8 cellular contexts compared by ENCODE assay signal in genomic region chr17:49191917-49192741, GRCh38. TPM values are rescaled to one million over a fixed set of nuclear protein-coding genes. Genes with fewer than 3 reads are reported as not detected.
DNase-seq lines count a peak whose midpoint lies in the region; ATAC-seq and TF ChIP-seq lines count a peak whose summit lies in the region.

No MANE protein-coding gene starts in this region.

- no peaks in the 10 kb centered on the region for H3K9me3 Mint-ChIP-seq in activated naive CD4-positive, alpha-beta T cell treated with anti-CD3 and anti-CD28 coated beads, Interleukin-2, amount 50 U/mL, for 72 hours
- H3K9me3 Mint-ChIP-seq in osteocyte (ENCODE audit: unreplicated experiment): no peaks in the 10 kb centered on the region

- CTCF ChIA-PET in GM10248 (lab: Yijun Ruan, JAX): interaction anchor here (1.0 to 5.7 kb wide), 8 partner anchors 10 to 34 kb away, joined by 3 to 74 read pairs (median 6); partner anchors contain the start of genes ABI3 and GNGT2
- CTCF ChIA-PET in SK-N-SH (lab: Yijun Ruan, JAX): interaction anchor here (0.6 to 8.6 kb wide), 15 partner anchors 10 to 378 kb away, joined by 3 to 77 read pairs (median 4); partner anchors contain the start of gene PHOSPHO1

- peak in 1 of 2 experiments; percentile 40; a peak in 3 of 4 replicates for TF ChIP-seq EP300 in SK-N-SH (IDR thresholded peaks at IDR 0.05; ENCODE audit: borderline replicate concordance in 1 of 2, low read depth in 1 of 2, low read length in 1 of 2)

- H4K20me1 ChIP-seq in SK-N-SH (ENCODE audit: insufficient read depth): no peaks in the 10 kb centered on the region

- no peaks in the 10 kb centered on the region for H3K9me2 ChIP-seq in SK-N-SH

- under 1% methylated on average over 48 of the region's 53 CpGs for WGBS in SK-N-SH (ENCODE audit: low lambda C conversion rate)
- 1% methylated on average over 27 to 37 of the region's 53 CpGs for WGBS in thyroid gland, 2 donors

- H3K27ac Mint-ChIP-seq in activated naive CD4-positive, alpha-beta T cell treated with anti-CD3 and anti-CD28 coated beads, Interleukin-2, amount 50 U/mL, for 72 hours: peak overlapping the region; percentile 98 to 100
- H3K27ac Mint-ChIP-seq in osteocyte (ENCODE audit: unreplicated experiment): peak overlapping the region; percentile 99

- H3F3A ChIP-seq in SK-N-SH (replicated peaks; ENCODE audit: insufficient read depth): peaks cover 21% of the 10 kb centered on the region

- TF ChIP-seq CTCF in GM10248 (IDR thresholded peaks at IDR 0.05; ENCODE audit: control extremely low read depth, extremely low read depth, low read depth, missing control alignments) (peak; percentile 46), SK-N-SH (IDR thresholded peaks at IDR 0.05) (peak; percentile 55), osteocyte (IDR thresholded peaks at IDR 0.05) (peak; percentile 42), thyroid gland (IDR thresholded peaks at IDR 0.05) (peak in 3 of 6 experiments; percentile 19 to 41 (median 37))

- H2AFZ ChIP-seq in SK-N-SH (ENCODE audit: low read depth): peak overlapping the region; percentile 92

- no peaks in the 10 kb centered on the region; the same call in 1 of the 2 replicates for H3K27me3 ChIP-seq in SK-N-SH (ENCODE audit: insufficient read depth)
- H3K27me3 ChIP-seq in thyroid gland: no peaks in the 10 kb centered on the region

- H3K36me3 ChIP-seq in SK-N-SH (replicated peaks in 1 of 2; ENCODE audit: control insufficient read depth in 1 of 2, insufficient read depth in 2 of 2, low read length in 1 of 2) (no peaks in the 10 kb centered on the region), thyroid gland (no peaks in the 10 kb centered on the region)

- POLR2A ChIA-PET in GM10248 (lab: Yijun Ruan, JAX): interaction anchor here (0.7 to 2.3 kb wide), 5 partner anchors 19 to 123 kb away, joined by 3 to 7 read pairs (median 4); partner anchors contain the start of genes ABI3 and GNGT2
- POLR2A ChIA-PET in SK-N-SH (lab: Yijun Ruan, JAX): no interaction called here

- DNase-seq in GM10248 (ENCODE audit: extremely low spot score): peak; percentile 64
- peak; percentile 45 for DNase-seq in NCI-H1048 (lab: John Stamatoyannopoulos, UW)
- DNase-seq in SK-N-SH: peak; percentile 88
- DNase-seq in activated naive CD4-positive, alpha-beta T cell treated with anti-CD3 and anti-CD28 coated beads, Interleukin-2, amount 50 U/mL, for 72 hours (ENCODE audit: low spot score in 2 of 2): peak; percentile 94 to 97
- DNase-seq in head of caudate nucleus: peak; percentile 85 to 97 (median 92)
- peak; percentile 96 for DNase-seq in osteocyte (ENCODE audit: extremely low spot score, unreplicated experiment)
- peak; percentile 93 for DNase-seq in thyroid gland

- no peaks in the 10 kb centered on the region for H3K36me3 Mint-ChIP-seq in activated naive CD4-positive, alpha-beta T cell treated with anti-CD3 and anti-CD28 coated beads, Interleukin-2, amount 50 U/mL, for 72 hours
- H3K36me3 Mint-ChIP-seq in osteocyte (ENCODE audit: unreplicated experiment): no peaks in the 10 kb centered on the region

- H3K27ac ChIP-seq in SK-N-SH (ENCODE audit: low read depth in 2 of 2, low read length in 1 of 2) (peak overlapping the region; percentile 90 to 94), thyroid gland (peak overlapping the region; percentile 99 to 100 (median 99))

- H3K9ac ChIP-seq in SK-N-SH: peak overlapping the region; percentile 79

- peak overlapping the region; percentile 64 to 77 for H3K4me3 ChIP-seq in SK-N-SH (ENCODE audit: low read depth in 2 of 2, low read length in 1 of 2)
- H3K4me3 ChIP-seq in thyroid gland (replicated peaks in 1 of 3): peak overlapping the region in 2 of 3 donors; percentile 27 to 57

- H3K9me3 ChIP-seq in SK-N-SH (no peaks in the 10 kb centered on the region), thyroid gland (no peaks in the 10 kb centered on the region)

- H3K4me1 ChIP-seq in SK-N-SH (ENCODE audit: control insufficient read depth in 1 of 2, insufficient read depth in 2 of 2, low read depth in 1 of 2, low read length in 1 of 2) (peaks cover 0 to 3% of the 10 kb centered on the region in 2 experiments; a peak in 2 of 4 replicates), thyroid gland (peaks cover 1 to 5% of the 10 kb centered on the region in 2 donors)

- TF ChIP-seq POLR2A in thyroid gland (IDR thresholded peaks at IDR 0.05): peak in 1 of 2 donors; percentile 37

- no peaks in the 10 kb centered on the region for H3K27me3 Mint-ChIP-seq in osteocyte (ENCODE audit: unreplicated experiment)

- no peaks in the 10 kb centered on the region for H3K79me2 ChIP-seq in SK-N-SH (ENCODE audit: insufficient read depth)

- intact Hi-C loops in head of caudate nucleus (cut with DNase I) (loop anchor here (5.0 kb wide), 1 partner anchor 35 kb away; no protein-coding TSS in a partner anchor), thyroid gland (cut with DNase I) (loop anchor here (5.0 kb wide), 1 partner anchor 35 kb away; no protein-coding TSS in a partner anchor)

- ATAC-seq in HG02623 (IDR thresholded peaks at IDR 0.05; ENCODE audit: unreplicated experiment): peak; percentile 49
- peak; percentile 65 to 67 for ATAC-seq in activated naive CD4-positive, alpha-beta T cell treated with anti-CD3 and anti-CD28 coated beads, Interleukin-2, amount 50 U/mL, for 72 hours

- H3K4me1 Mint-ChIP-seq in osteocyte (ENCODE audit: unreplicated experiment): peaks cover 7% of the 10 kb centered on the region

- TF ChIP-seq RAD21 in SK-N-SH (IDR thresholded peaks at IDR 0.05; ENCODE audit: low read length): no peak

- peak overlapping the region; percentile 93 for H3K4me3 Mint-ChIP-seq in osteocyte (ENCODE audit: unreplicated experiment)

- peak overlapping the region; percentile 74 for H3K4me2 ChIP-seq in SK-N-SH

TF ChIP-seq in SK-N-SH, 30 proteins besides CTCF, POLR2A, EP300 and RAD21 (continues in another document):
- TF ChIP-seq GATA2 (CRISPR knock-in tag; IDR thresholded peaks at IDR 0.05) (no peak; the same call in 1 of the 2 replicates), MEF2A (IDR thresholded peaks at IDR 0.05; ENCODE audit: borderline replicate concordance, low read depth) (no peak), POLR2AphosphoS5 (IDR thresholded peaks at IDR 0.05; ENCODE audit: low read depth, low read length) (peak; percentile 38; the same call in 1 of the 2 replicates), GABPA (IDR thresholded peaks at IDR 0.05; ENCODE audit: low read depth) (peak; percentile 59), RCOR1 (IDR thresholded peaks at IDR 0.05; ENCODE audit: low read length) (peak; percentile 59), USF1 (IDR thresholded peaks at IDR 0.05; ENCODE audit: borderline replicate concordance, low read depth) (peak; percentile 50; the same call in 1 of the 2 replicates), MXI1 (IDR thresholded peaks at IDR 0.05; ENCODE audit: low read depth, low read length) (peak; percentile 98), FOXM1 (IDR thresholded peaks at IDR 0.05; ENCODE audit: low read depth) (peak; percentile 31; the same call in 1 of the 2 replicates), YY1 (IDR thresholded peaks at IDR 0.05; ENCODE audit: low read depth) (peak; percentile 74), ELF1 (IDR thresholded peaks at IDR 0.05) (peak; percentile 76), TCF12 (IDR thresholded peaks at IDR 0.05) (peak; percentile 15; the same call in 1 of the 2 replicates), FOXJ3 (CRISPR knock-in tag; IDR thresholded peaks at IDR 0.05) (0 out of 2 replicates have a peak, but pooled peaks have one; percentile 31), EZH2phosphoT487 (IDR thresholded peaks at IDR 0.05; ENCODE audit: borderline replicate concordance, low read depth) (no peak), FOSL2 (IDR thresholded peaks at IDR 0.05; ENCODE audit: borderline replicate concordance, low read depth) (peak; percentile 90)

RNA-seq across cellular contexts. Expression of gene GNGT2, which starts 18.2 kb away (rescaled TPM):
- 10.4 and 11.0 TPM in 2 replicates for polyA plus RNA-seq in SK-N-SH (2012; rRNA removed)
- 11.8 and 12.9 TPM in 2 replicates for polyA plus RNA-seq in SK-N-SH (2012; cell fraction: cytosol; rRNA removed)
- 3.8 and 5.5 TPM in 2 replicates for polyA plus RNA-seq in SK-N-SH (2012; cell fraction: nucleus; rRNA removed)
- total RNA-seq in activated naive CD4-positive, alpha-beta T cell treated with anti-CD3 and anti-CD28 coated beads, Interleukin-2, amount 50 U/mL, for 72 hours: 10 to 100 TPM; 37.5 to 40.2 TPM
- not detected in 2 replicates for total RNA-seq in osteocyte
- 1 to 10 TPM; 1.5 to 4.2 (median 2.7) TPM for total RNA-seq in thyroid gland

RNA-seq across cellular contexts. Expression of gene ABI3, which starts 18.4 kb away (rescaled TPM):
- 2.8 and 4.7 TPM in 2 replicates for polyA plus RNA-seq in SK-N-SH (2012; rRNA removed)
- 1.8 and 2.8 TPM in 2 replicates for polyA plus RNA-seq in SK-N-SH (2012; cell fraction: cytosol; rRNA removed)
- 2.2 and 3.0 TPM in 2 replicates for polyA plus RNA-seq in SK-N-SH (2012; cell fraction: nucleus; rRNA removed)
- total RNA-seq in activated naive CD4-positive, alpha-beta T cell treated with anti-CD3 and anti-CD28 coated beads, Interleukin-2, amount 50 U/mL, for 72 hours: 10 to 100 TPM; 35.3 to 41.5 TPM
- 0.19 TPM in 1 of 2 replicates, not detected in the other for total RNA-seq in osteocyte
- total RNA-seq in thyroid gland: 10 to 100 TPM in 1 of 4 donors, 1 to 10 TPM in 3; 4.2 to 10.3 (median 6.2) TPM

RNA-seq across cellular contexts. Expression of gene PHOSPHO1, which starts 38.5 kb away (rescaled TPM):
- polyA plus RNA-seq in SK-N-SH (2012; rRNA removed): 0.13 TPM in 1 of 2 replicates, not detected in the other
- 0.03 and 0.05 TPM in 2 replicates for polyA plus RNA-seq in SK-N-SH (2012; cell fraction: cytosol; rRNA removed)
- polyA plus RNA-seq in SK-N-SH (2012; cell fraction: nucleus; rRNA removed): 0.11 and 0.25 TPM in 2 replicates
- not detected for total RNA-seq in activated naive CD4-positive, alpha-beta T cell treated with anti-CD3 and anti-CD28 coated beads, Interleukin-2, amount 50 U/mL, for 72 hours
- total RNA-seq in osteocyte: not detected in 2 replicates
- total RNA-seq in thyroid gland: 1 to 10 TPM in 1 of 4 donors, not detected in 3; 1.7 TPM

RNA-seq across cellular contexts. Expression of gene B4GALNT2, which starts 59.6 kb away (rescaled TPM):
- not detected in 2 replicates for polyA plus RNA-seq in SK-N-SH (2012; rRNA removed)
- polyA plus RNA-seq in SK-N-SH (2012; cell fraction: cytosol; rRNA removed): not detected in 2 replicates
- polyA plus RNA-seq in SK-N-SH (2012; cell fraction: nucleus; rRNA removed): not detected in 2 replicates
- total RNA-seq in activated naive CD4-positive, alpha-beta T cell treated with anti-CD3 and anti-CD28 coated beads, Interleukin-2, amount 50 U/mL, for 72 hours: under 1 TPM in 1 of 2 donors, not detected in 1; 0.02 TPM
- 0.03 TPM in 2 replicates for total RNA-seq in osteocyte
- total RNA-seq in thyroid gland: 10 to 100 TPM in 1 of 4 donors, 1 to 10 TPM in 2, under 1 TPM in 1; 0.33 to 10.1 (median 3.9) TPM

Comparison
In these comparisons a context has a peak if more than half of its experiments do, and no peak if none do; other contexts are left out.
1. Peak in every context shown above with its lines: DNase-seq, ATAC-seq, H3K4me3 ChIP-seq and H3K27ac ChIP-seq.
2. DNase-seq: peak in every context shown above with its lines; median percentile 96 in osteocyte; 96 in activated naive CD4-positive, alpha-beta T cell treated with anti-CD3 and anti-CD28 coated beads, Interleukin-2, amount 50 U/mL, for 72 hours; 93 in thyroid gland; 92 in head of caudate nucleus; 88 in SK-N-SH; 64 in GM10248; 45 in NCI-H1048.
3. RNA of gene GNGT2, which starts 18.2 kb away (total RNA-seq): 37.5 to 40.2 TPM in activated naive CD4-positive, alpha-beta T cell treated with anti-CD3 and anti-CD28 coated beads, Interleukin-2, amount 50 U/mL, for 72 hours; 1.5 to 4.2 TPM in thyroid gland and not detected in osteocyte; every median in the first group is over 4 times any median in the second.